8 cellular contexts compared by ENCODE assay signal in genomic region chr22:20867179-20868099, GRCh38. TPM values are rescaled to one million over a fixed set of nuclear protein-coding genes. Genes with fewer than 3 reads are reported as not detected.
A peak's percentile ranks its signal among the peaks of the same experiment; 100 is the strongest.
DNase-seq lines count a peak whose midpoint lies in the region; TF ChIP-seq lines count a peak whose summit lies in the region.

No MANE protein-coding gene starts in this region.

- H3K27me3 ChIP-seq in Caco-2 (replicated peaks; ENCODE audit: control insufficient read depth, insufficient read depth, low read length) (no peaks in the 10 kb centered on the region), SK-N-SH (ENCODE audit: insufficient read depth) (no peaks in the 10 kb centered on the region), parathyroid adenoma (ENCODE audit: control insufficient read depth, insufficient read depth, low read length) (no peaks in the 10 kb centered on the region)

- peaks cover 4% of the 10 kb centered on the region; the same call in 1 of the 2 replicates for H3K79me2 ChIP-seq in SK-N-SH (ENCODE audit: insufficient read depth)
- no peaks in the 10 kb centered on the region for H3K79me2 ChIP-seq in parathyroid adenoma

- H3K4me2 ChIP-seq in SK-N-SH (no peak overlapping the region), parathyroid adenoma (ENCODE audit: low read length) (no peak overlapping the region)

- H3K4me1 ChIP-seq in Caco-2 (peaks cover 29% of the 10 kb centered on the region), SK-N-SH (ENCODE audit: control insufficient read depth in 1 of 2, insufficient read depth in 2 of 2, low read depth in 1 of 2, low read length in 1 of 2) (peaks cover 0 to 37% of the 10 kb centered on the region in 2 experiments; a peak in 2 of 4 replicates), parathyroid adenoma (no peaks in the 10 kb centered on the region)

- H3K4me3 Mint-ChIP-seq in Caco-2 (ENCODE audit: unreplicated experiment) = no peak overlapping the region

- H4K20me1 ChIP-seq in SK-N-SH (ENCODE audit: insufficient read depth) = no peaks in the 10 kb centered on the region

- H3K4me1 Mint-ChIP-seq in Caco-2 (ENCODE audit: low read depth, unreplicated experiment) = peaks cover 23% of the 10 kb centered on the region

- TF ChIP-seq CTCF in Caco-2 (IDR thresholded peaks at IDR 0.05; ENCODE audit: insufficient read depth in 1 of 2, low read depth in 1 of 2, low read length in 1 of 2, severe bottlenecking in 1 of 2, unreplicated experiment in 1 of 2) = no peak
- no peak for TF ChIP-seq CTCF in SK-N-SH (IDR thresholded peaks at IDR 0.05)
- TF ChIP-seq CTCF in fibroblast of the aortic adventitia (IDR thresholded peaks at IDR 0.05; ENCODE audit: insufficient read depth, low read length) = no peak
- no peak for TF ChIP-seq CTCF in parathyroid adenoma (IDR thresholded peaks at IDR 0.05)
- TF ChIP-seq CTCF in GM13976 (IDR thresholded peaks at IDR 0.05; ENCODE audit: borderline replicate concordance, control extremely low read depth, extremely low read depth, insufficient read depth, missing control alignments) = no peak

- H3K36me3 Mint-ChIP-seq in Caco-2 (ENCODE audit: insufficient read depth, unreplicated experiment) = peaks cover 21% of the 10 kb centered on the region

- no TSS peak for BruUV-seq in Caco-2 (replicated peaks; lab: Mats Ljungman, UMichigan)

- H2AFZ ChIP-seq in SK-N-SH (ENCODE audit: low read depth) (no peak overlapping the region), parathyroid adenoma (no peak overlapping the region)

- H3K27ac Mint-ChIP-seq in Caco-2 (ENCODE audit: unreplicated experiment) = peak overlapping the region; percentile 69

- no peak for TF ChIP-seq RAD21 in SK-N-SH (IDR thresholded peaks at IDR 0.05; ENCODE audit: low read length)

- no peaks in the 10 kb centered on the region for H3K27me3 Mint-ChIP-seq in Caco-2 (ENCODE audit: insufficient read depth, unreplicated experiment)

- H3K9me3 Mint-ChIP-seq in Caco-2 (ENCODE audit: unreplicated experiment) = no peaks in the 10 kb centered on the region

- peak in 1 of 2 experiments; percentile 73; a peak in 1 of 4 replicates for TF ChIP-seq EP300 in SK-N-SH (IDR thresholded peaks at IDR 0.05; ENCODE audit: borderline replicate concordance in 1 of 2, low read depth in 1 of 2, low read length in 1 of 2)

- H3K9ac ChIP-seq in SK-N-SH (no peak overlapping the region), parathyroid adenoma (no peak overlapping the region)

- CTCF ChIA-PET in Caco-2 (lab: Charles Lee) (interaction anchor here (0.8 to 3.9 kb wide), 3 partner anchors 18 to 90 kb away, joined by 3 to 22 read pairs (median 8); no protein-coding TSS in a partner anchor), SK-N-SH (lab: Yijun Ruan, JAX) (interaction anchor here (0.9 to 4.7 kb wide), 7 partner anchors 12 to 64 kb away, joined by 3 to 16 read pairs (median 5); partner anchors contain the start of gene CRKL)

- H3K9me3 ChIP-seq in Caco-2 = no peaks in the 10 kb centered on the region
- H3K9me3 ChIP-seq in SK-N-SH = no peaks in the 10 kb centered on the region
- no peaks in the 10 kb centered on the region for H3K9me3 ChIP-seq in parathyroid adenoma (ENCODE audit: control insufficient read depth, low read length)

- no peaks in the 10 kb centered on the region for H3K9me2 ChIP-seq in SK-N-SH

- H3K36me3 ChIP-seq in Caco-2 (ENCODE audit: control insufficient read depth, insufficient read depth, low read length) (no peaks in the 10 kb centered on the region; the same call in 1 of the 2 replicates), SK-N-SH (replicated peaks in 1 of 2; ENCODE audit: control insufficient read depth in 1 of 2, insufficient read depth in 2 of 2, low read length in 1 of 2) (peaks cover 17% of the 10 kb centered on the region in 2 experiments), parathyroid adenoma (ENCODE audit: control insufficient read depth, insufficient read depth, low read length) (no peaks in the 10 kb centered on the region)

- intact Hi-C loops in Caco-2 (cut with micrococcal nuclease; ENCODE audit: unreplicated experiment) = loop anchor here (1.0 kb wide), 2 partner anchors 9 to 18 kb away; partner anchors contain the start of gene PI4KA

- POLR2A ChIA-PET in Caco-2 (lab: Charles Lee) (no interaction called here), SK-N-SH (lab: Yijun Ruan, JAX) (interaction anchor here (0.6 to 2.6 kb wide), 2 partner anchors 13 to 18 kb away, joined by 3 to 15 read pairs; no protein-coding TSS in a partner anchor)

- 70% methylated on average over 6 of the region's 12 CpGs for WGBS in SK-N-SH (ENCODE audit: low lambda C conversion rate)

- no peak overlapping the region for H3K4me3 ChIP-seq in Caco-2 (ENCODE audit: low read depth, low read length)
- H3K4me3 ChIP-seq in SK-N-SH (ENCODE audit: low read depth in 2 of 2, low read length in 1 of 2) = no peak overlapping the region
- H3K4me3 ChIP-seq in fibroblast of the aortic adventitia (ENCODE audit: low read depth, low read length) = no peak overlapping the region
- H3K4me3 ChIP-seq in parathyroid adenoma (ENCODE audit: low read depth, low read length) = no peak overlapping the region

- in situ Hi-C loops in GM13976 (cut with MboI; ENCODE audit: low sequenced_read_pairs, unreplicated experiment) = loop anchor here (10.0 kb wide), 1 partner anchor 53 kb away; no protein-coding TSS in a partner anchor

- no peaks in the 10 kb centered on the region for H3F3A ChIP-seq in SK-N-SH (replicated peaks; ENCODE audit: insufficient read depth)

- H3K27ac ChIP-seq in SK-N-SH (ENCODE audit: low read depth in 2 of 2, low read length in 1 of 2) = peak overlapping the region in 1 of 2 experiments; percentile 94; a peak in 2 of 4 replicates
- H3K27ac ChIP-seq in parathyroid adenoma = peak overlapping the region; percentile 74

- DNase-seq in Caco-2 = peak; percentile 63
- peak; percentile 77 for DNase-seq in SK-N-SH
- DNase-seq in fibroblast of the aortic adventitia (ENCODE audit: low read depth) = peak; percentile 45
- no peak for DNase-seq in GM13976 (ENCODE audit: low spot score)
- DNase-seq in DMS153 treated with DMSO at 0.1 percent for 48 hours (lab: John Stamatoyannopoulos, UW; ENCODE audit: unreplicated experiment) = no peak
- DNase-seq in NCI-H1092 treated with DMSO at 0.1 percent for 48 hours (lab: John Stamatoyannopoulos, UW) = no peak
- DNase-seq in activated CD4-positive, alpha-beta T cell treated with anti-CD3 and anti-CD28 coated beads for 1 hour = no peak

TF ChIP-seq in SK-N-SH, 30 proteins besides CTCF, POLR2A, EP300 and RAD21 (continues in another document):
- TF ChIP-seq TCF12 (IDR thresholded peaks at IDR 0.05) = no peak
- TF ChIP-seq TEAD4 (IDR thresholded peaks at IDR 0.05; ENCODE audit: borderline replicate concordance, insufficient read depth) = no peak
- TF ChIP-seq GATA2 (CRISPR knock-in tag; IDR thresholded peaks at IDR 0.05) = peak; percentile 87
- no peak for TF ChIP-seq SIN3A (IDR thresholded peaks at IDR 0.05; ENCODE audit: borderline replicate concordance, low read depth, low read length)
- TF ChIP-seq TAF1 (IDR thresholded peaks at IDR 0.05; ENCODE audit: borderline replicate concordance, low read depth, low read length) = no peak
- TF ChIP-seq FOXM1 (IDR thresholded peaks at IDR 0.05; ENCODE audit: low read depth) = no peak
- TF ChIP-seq NFIC (IDR thresholded peaks at IDR 0.05; ENCODE audit: borderline replicate concordance) = no peak
- TF ChIP-seq, protein P1, sequence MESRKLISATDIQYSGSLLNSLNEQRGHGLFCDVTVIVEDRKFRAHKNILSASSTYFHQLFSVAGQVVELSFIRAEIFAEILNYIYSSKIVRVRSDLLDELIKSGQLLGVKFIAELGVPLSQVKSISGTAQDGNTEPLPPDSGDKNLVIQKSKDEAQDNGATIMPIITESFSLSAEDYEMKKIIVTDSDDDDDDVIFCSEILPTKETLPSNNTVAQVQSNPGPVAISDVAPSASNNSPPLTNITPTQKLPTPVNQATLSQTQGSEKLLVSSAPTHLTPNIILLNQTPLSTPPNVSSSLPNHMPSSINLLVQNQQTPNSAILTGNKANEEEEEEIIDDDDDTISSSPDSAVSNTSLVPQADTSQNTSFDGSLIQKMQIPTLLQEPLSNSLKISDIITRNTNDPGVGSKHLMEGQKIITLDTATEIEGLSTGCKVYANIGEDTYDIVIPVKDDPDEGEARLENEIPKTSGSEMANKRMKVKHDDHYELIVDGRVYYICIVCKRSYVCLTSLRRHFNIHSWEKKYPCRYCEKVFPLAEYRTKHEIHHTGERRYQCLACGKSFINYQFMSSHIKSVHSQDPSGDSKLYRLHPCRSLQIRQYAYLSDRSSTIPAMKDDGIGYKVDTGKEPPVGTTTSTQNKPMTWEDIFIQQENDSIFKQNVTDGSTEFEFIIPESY (IDR thresholded peaks at IDR 0.05; ENCODE audit: borderline replicate concordance, low read depth) = no peak
- TF ChIP-seq JUND (IDR thresholded peaks at IDR 0.05) = no peak
- no peak for TF ChIP-seq RXRA (IDR thresholded peaks at IDR 0.05; ENCODE audit: borderline replicate concordance, low read depth)

RNA-seq across cellular contexts. Expression of gene SNAP29, which starts 8.6 kb away (rescaled TPM):
- 26.2 and 26.8 TPM in 2 replicates for total RNA-seq in Caco-2 (2022)
- polyA plus RNA-seq in SK-N-SH (2012; rRNA removed) = 35.7 and 37.3 TPM in 2 replicates
- polyA plus RNA-seq in SK-N-SH (2012; cell fraction: cytosol; rRNA removed) = 33.8 and 36.0 TPM in 2 replicates
- polyA plus RNA-seq in SK-N-SH (2012; cell fraction: nucleus; rRNA removed) = 15.5 and 21.5 TPM in 2 replicates
- 10.6 and 15.5 TPM in 2 replicates for total RNA-seq in fibroblast of the aortic adventitia (ENCODE audit: low replicate concordance)

RNA-seq across cellular contexts. Expression of gene PI4KA, which starts 8.8 kb away (rescaled TPM):
- total RNA-seq in Caco-2 (2022) (66.9 and 67.2 TPM in 2 replicates), fibroblast of the aortic adventitia (ENCODE audit: low replicate concordance) (34.8 and 49.9 TPM in 2 replicates)
- 26.3 and 30.0 TPM in 2 replicates for polyA plus RNA-seq in SK-N-SH (2012; rRNA removed)
- polyA plus RNA-seq in SK-N-SH (2012; cell fraction: cytosol; rRNA removed) = 14.2 and 19.4 TPM in 2 replicates
- 77.8 and 105 TPM in 2 replicates for polyA plus RNA-seq in SK-N-SH (2012; cell fraction: nucleus; rRNA removed)

RNA-seq across cellular contexts. Expression of gene CRKL, which starts 49.8 kb away (rescaled TPM):
- total RNA-seq in Caco-2 (2022) (76.0 and 82.7 TPM in 2 replicates), fibroblast of the aortic adventitia (ENCODE audit: low replicate concordance) (35.0 and 44.7 TPM in 2 replicates)
- polyA plus RNA-seq in SK-N-SH (2012; rRNA removed) = 9.6 and 10.2 TPM in 2 replicates
- polyA plus RNA-seq in SK-N-SH (2012; cell fraction: cytosol; rRNA removed) = 12.2 and 12.7 TPM in 2 replicates
- polyA plus RNA-seq in SK-N-SH (2012; cell fraction: nucleus; rRNA removed) = 6.8 and 8.9 TPM in 2 replicates

Comparison
In these comparisons a context has a peak if more than half of its experiments do, and no peak if none do; other contexts are left out.
1. DNase-seq: peak in Caco-2 (2 of 2), SK-N-SH (single experiment) and fibroblast of the aortic adventitia (single experiment); none in GM13976 (single experiment), DMS153 treated with DMSO at 0.1 percent for 48 hours (single experiment), NCI-H1092 treated with DMSO at 0.1 percent for 48 hours (single experiment) and activated CD4-positive, alpha-beta T cell treated with anti-CD3 and anti-CD28 coated beads for 1 hour (single experiment).